ENCODE assay signal across 10 cellular contexts in genomic region chr12:103571286-103571685, GRCh38. TPM values are rescaled to one million over a fixed set of nuclear protein-coding genes. Genes with fewer than 3 reads are reported as not detected.
DNase-seq lines count a peak whose midpoint lies in the region; ATAC-seq and TF ChIP-seq lines count a peak whose summit lies in the region.
"Had no signal": no experiment of that assay in that cellular context is flagged by ENCODE, and none has a peak within 500 bp of the region (broad histone marks: within the 10 kb centered on the region; RNA-seq: fewer than 3 reads in every experiment).

No MANE protein-coding gene starts in this region.

- DNase-seq in HCT116 (ENCODE audit: low read depth, low spot score): peak; percentile 26
- peak; percentile 70 for DNase-seq in NCI-H748 treated with DMSO at 0.1 percent for 48 hours (lab: John Stamatoyannopoulos, UW)
- DNase-seq in heart right ventricle: peak; percentile 19 to 49
- DNase-seq in osteoblast (ENCODE audit: insufficient read length, low spot score, missing footprints): no peak
- no peak for DNase-seq in kidney glomerular epithelial cell (lab: John Stamatoyannopoulos, UW)
- DNase-seq in adrenal gland: no peak

- H4K20me1 ChIP-seq in HCT116 (ENCODE audit: insufficient read depth): no peaks in the 10 kb centered on the region
- H4K20me1 ChIP-seq in osteoblast (ENCODE audit: insufficient read depth, low read length): no peaks in the 10 kb centered on the region

- TF ChIP-seq CTCF in HCT116 (IDR thresholded peaks at IDR 0.05 in 2 of 3, conservative IDR thresholded peaks at IDR 0.05 in 1 of 3; ENCODE audit: borderline replicate concordance in 1 of 3, insufficient read depth in 1 of 3, low read depth in 2 of 3, low read length in 2 of 3) (peak in 1 of 3 experiments; percentile 31; a peak in 2 of 6 replicates), heart right ventricle (IDR thresholded peaks at IDR 0.05) (peak in 1 of 9 donors; percentile 20), osteoblast (IDR thresholded peaks at IDR 0.05; ENCODE audit: extremely low read depth, low read depth, low read length) (no peak), adrenal gland (IDR thresholded peaks at IDR 0.05) (no peak)

- no peak for TF ChIP-seq POLR2A in HCT116 (IDR thresholded peaks at IDR 0.05; ENCODE audit: borderline replicate concordance, extremely low read depth, insufficient read depth, insufficient read length)
- no peak for TF ChIP-seq POLR2A in adrenal gland (IDR thresholded peaks at IDR 0.05)

- 7% methylated on average over 18 of the region's 18 CpGs for WGBS in heart right ventricle, 2 donors
- 20 to 24% (median 22%) methylated on average over 3 to 18 of the region's 18 CpGs for WGBS in adrenal gland, 4 donors

- H3K4me3 ChIP-seq in HCT116 (replicated peaks in 1 of 2; ENCODE audit: low read depth in 1 of 2, low read length in 2 of 2) (peak overlapping the region; percentile 24 to 47), heart right ventricle (peak overlapping the region in 4 of 10 donors; percentile 11 to 38 (median 18)), osteoblast (ENCODE audit: insufficient read depth, low read length) (peak overlapping the region; percentile 47), adrenal gland (no peak overlapping the region)

- H3K36me3 ChIP-seq in HCT116 (ENCODE audit: control insufficient read depth in 1 of 2, insufficient read depth in 2 of 2, low read length in 2 of 2): no peaks in the 10 kb centered on the region
- no peaks in the 10 kb centered on the region for H3K36me3 ChIP-seq in heart right ventricle
- no peaks in the 10 kb centered on the region for H3K36me3 ChIP-seq in osteoblast (ENCODE audit: insufficient read depth, low read length)
- no peaks in the 10 kb centered on the region for H3K36me3 ChIP-seq in adrenal gland (replicated peaks in 1 of 2)

- RAD21 ChIA-PET in HCT116 (lab: Charles Lee; ENCODE audit: low non-redundant PET in 1 of 2, low total read pairs in 2 of 2, uncharacterized antibody in 2 of 2, unreplicated experiment in 2 of 2): no interaction called here

- no TSS peak for BruUV-seq in HCT116 (replicated peaks; lab: Mats Ljungman, UMichigan)

- H3K27me3 ChIP-seq in HCT116 (ENCODE audit: insufficient read depth, low read length): no peaks in the 10 kb centered on the region
- peaks cover 0 to 22% (median 0%) of the 10 kb centered on the region in 7 donors for H3K27me3 ChIP-seq in heart right ventricle
- peaks cover 30% of the 10 kb centered on the region for H3K27me3 ChIP-seq in osteoblast (ENCODE audit: insufficient read depth, low read length)
- H3K27me3 ChIP-seq in adrenal gland: peaks cover 7% of the 10 kb centered on the region

- H3K9me3 ChIP-seq in HCT116 (ENCODE audit: control insufficient read depth in 1 of 2, insufficient read depth in 1 of 2, low read depth in 1 of 2, low read length in 2 of 2) (no peaks in the 10 kb centered on the region), heart right ventricle (peaks cover 0 to 12% (median 7%) of the 10 kb centered on the region in 11 donors), osteoblast (ENCODE audit: low read depth, low read length) (peaks cover 2% of the 10 kb centered on the region), adrenal gland (replicated peaks in 1 of 3) (peaks cover 0 to 7% (median 0%) of the 10 kb centered on the region in 3 donors)

- intact Hi-C loops in HCT116 (cut with micrococcal nuclease): loop anchor here (10.0 kb wide), 1 partner anchor 304 kb away; no protein-coding TSS in a partner anchor
- intact Hi-C loops in heart right ventricle (cut with DNase I): loop anchor here in 1 of 10 donors (10.0 kb wide), 1 partner anchor 64 kb away; no protein-coding TSS in a partner anchor
- intact Hi-C loops in adrenal gland (cut with DNase I): loop anchor here in 1 of 2 donors (10.0 kb wide), 1 partner anchor 64 kb away; no protein-coding TSS in a partner anchor

- H2AFZ ChIP-seq in HCT116 (ENCODE audit: low read depth, low read length, poor library complexity, severe bottlenecking): peak overlapping the region; percentile 70
- peak overlapping the region; percentile 36 for H2AFZ ChIP-seq in osteoblast (ENCODE audit: low read length)

- H3K4me1 ChIP-seq in HCT116 (ENCODE audit: control insufficient read depth in 1 of 2, insufficient read depth in 2 of 2, low read length in 2 of 2): peaks cover 4 to 15% of the 10 kb centered on the region in 2 experiments; a peak in 3 of 4 replicates
- peaks cover 0 to 17% (median 0%) of the 10 kb centered on the region in 9 donors for H3K4me1 ChIP-seq in heart right ventricle
- H3K4me1 ChIP-seq in osteoblast (ENCODE audit: insufficient read depth, low read length): no peaks in the 10 kb centered on the region
- H3K4me1 ChIP-seq in adrenal gland (replicated peaks in 1 of 2): no peaks in the 10 kb centered on the region

- no peaks in the 10 kb centered on the region for H3K9me2 ChIP-seq in HCT116 (ENCODE audit: insufficient read depth)

- peak; percentile 73 for ATAC-seq in HCT116
- ATAC-seq in heart right ventricle: peak; percentile 57 to 92 (median 86)
- ATAC-seq in GM21528 (IDR thresholded peaks at IDR 0.05; ENCODE audit: low FRiP score, unreplicated experiment): no peak
- ATAC-seq in HG03565 (IDR thresholded peaks at IDR 0.05; ENCODE audit: unreplicated experiment): no peak

- CTCF ChIA-PET in HCT116 (lab: Charles Lee): interaction anchor here (1.1 to 2.6 kb wide), 2 partner anchors 9 to 61 kb away, joined by 3 to 11 read pairs; no protein-coding TSS in a partner anchor

- no peaks in the 10 kb centered on the region for H3K79me2 ChIP-seq in HCT116 (ENCODE audit: insufficient read depth, low read length)
- H3K79me2 ChIP-seq in osteoblast (ENCODE audit: insufficient read depth, low read length): no peaks in the 10 kb centered on the region

- H3K27ac ChIP-seq in HCT116 (ENCODE audit: low read depth, low read length) (no peak overlapping the region), heart right ventricle (peak overlapping the region in 6 of 10 donors; percentile 3 to 62 (median 20)), osteoblast (ENCODE audit: low read depth, low read length) (no peak overlapping the region), adrenal gland (no peak overlapping the region)

- POLR2A ChIA-PET in HCT116 (lab: Charles Lee): no interaction called here

- no peak overlapping the region for H3K9ac ChIP-seq in HCT116 (ENCODE audit: low read length)

- H3K4me2 ChIP-seq in HCT116 (ENCODE audit: low read length) (peak overlapping the region; percentile 73), osteoblast (ENCODE audit: insufficient read depth, low read length) (peak overlapping the region; percentile 42)

- TF ChIP-seq RAD21 in HCT116 (IDR thresholded peaks at IDR 0.05; ENCODE audit: low read depth): no peak

TF ChIP-seq in HCT116, 20 proteins besides CTCF, POLR2A, EP300 and RAD21:
- TF ChIP-seq MAX (IDR thresholded peaks at IDR 0.05): peak; percentile 49; the same call in 1 of the 2 replicates
- TF ChIP-seq REST (IDR thresholded peaks at IDR 0.05; ENCODE audit: low read depth): no peak
- TF ChIP-seq CBX3 (IDR thresholded peaks at IDR 0.05; ENCODE audit: low read depth): 0 out of 2 replicates have a peak, but pooled peaks have one; percentile 21

RNA-seq across cellular contexts. Expression of gene STAB2, which starts 15.8 kb away (rescaled TPM):
- total RNA-seq in HCT116 (2021; ENCODE audit: unreplicated experiment) (not detected), heart right ventricle (under 1 TPM in 8 of 10 donors, not detected in 2; 0.03 to 0.50 (median 0.17) TPM), osteoblast (not detected in 2 replicates), adrenal gland (1 to 10 TPM in 3 of 8 donors, under 1 TPM in 4, not detected in 1; 0.04 to 1.6 (median 0.32) TPM)
- 0.13 TPM in 1 of 2 replicates, not detected in the other for polyA plus RNA-seq in HCT116 (2012)
- polyA plus RNA-seq in heart right ventricle (under 1 TPM in 1 of 2 donors, not detected in 1; 0.01 TPM), adrenal gland (under 1 TPM; 0.02 to 0.27 (median 0.08) TPM)
- total RNA-seq: activated CD8-positive, alpha-beta memory T cell treated with anti-CD3 and anti-CD28 coated beads for 36 hours; cerebellum had no signal

Comparison
In these comparisons a context has a peak if more than half of its experiments do, and no peak if none do; other contexts are left out.
1. ATAC-seq: peak in HCT116 (single experiment) and heart right ventricle (8 of 8); none in GM21528 (single experiment) and HG03565 (single experiment).
2. DNase-seq: peak in HCT116 (single experiment), NCI-H748 treated with DMSO at 0.1 percent for 48 hours (single experiment) and heart right ventricle (2 of 2); none in osteoblast (single experiment), kidney glomerular epithelial cell (single experiment) and adrenal gland (0 of 7).
3. H3K27ac ChIP-seq: peak in heart right ventricle (6 of 10); none in HCT116 (single experiment), osteoblast (single experiment) and adrenal gland (0 of 5).
4. H3K4me3 ChIP-seq: peak in HCT116 (2 of 2) and osteoblast (single experiment); none in adrenal gland (0 of 4).